Comparison of ENCODE assay signal across 16 cellular contexts in the genomic region with DNA sequence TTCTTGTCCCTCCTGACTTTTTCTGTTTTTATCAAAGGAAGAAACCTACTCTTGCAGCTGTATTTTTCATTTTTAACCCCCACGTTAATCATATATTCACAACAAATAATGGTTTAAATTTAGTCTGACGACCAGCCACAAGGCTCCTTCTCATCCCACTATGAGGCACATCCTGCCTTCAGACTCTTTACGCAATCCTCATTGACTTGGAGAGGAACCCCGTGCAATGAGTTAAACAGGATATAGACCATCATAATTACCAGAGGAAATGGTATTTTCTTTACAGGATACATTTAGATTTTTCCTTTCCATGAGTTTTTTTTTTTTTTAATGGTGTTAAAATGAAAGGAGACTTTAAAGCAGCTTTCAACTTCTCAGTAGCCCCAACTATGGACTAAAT.
DNase-seq lines count a peak whose midpoint lies in the region; ATAC-seq, FAIRE-seq and TF ChIP-seq lines count a peak whose summit lies in the region.
"Had no signal": no experiment of that assay in that cellular context is flagged by ENCODE, and none has a peak within 500 bp of the region (broad histone marks: within the 10 kb centered on the region; RNA-seq: fewer than 3 reads in every experiment).

No MANE protein-coding gene starts in this region.

- H3K4me3 ChIP-seq in A673 (ENCODE audit: low read depth, low read length, poor library complexity, severe bottlenecking) (no peak overlapping the region), brain microvascular endothelial cell (ENCODE audit: low read depth, low read length) (no peak overlapping the region), HepG2 (replicated peaks in 1 of 3; ENCODE audit: insufficient read depth in 1 of 3, low read depth in 2 of 3, low read length in 3 of 3) (no peak overlapping the region), transverse colon (no peak overlapping the region)
- H3K4me3 ChIP-seq: BLaER1, gastroesophageal sphincter had no signal

- H3K4me2 ChIP-seq in HepG2 (ENCODE audit: low read depth, low read length) = no peak overlapping the region
- H3K4me2 ChIP-seq: BLaER1 had no signal

- TF ChIP-seq EP300 in HepG2 (IDR thresholded peaks at IDR 0.05; ENCODE audit: low read depth in 2 of 2, low read length in 2 of 2) = no peak
- TF ChIP-seq EP300 in HepG2 (CRISPR knock-in tag; IDR thresholded peaks at IDR 0.05; ENCODE audit: borderline replicate concordance) = no peak
- no peak for TF ChIP-seq EP300 in transverse colon (IDR thresholded peaks at IDR 0.05; ENCODE audit: low read depth)

- TF ChIP-seq CTCF in A673 (conservative IDR thresholded peaks at IDR 0.05; ENCODE audit: low read depth, low read length) (no peak), brain microvascular endothelial cell (IDR thresholded peaks at IDR 0.05; ENCODE audit: low read depth, low read length, missing control alignments) (no peak), HepG2 (CRISPR knock-in tag; IDR thresholded peaks at IDR 0.05) (no peak), transverse colon (IDR thresholded peaks at IDR 0.05) (no peak)

- ATAC-seq in HepG2 (no peak), HG02759 (IDR thresholded peaks at IDR 0.05; ENCODE audit: unreplicated experiment) (no peak)
- ATAC-seq: gastroesophageal sphincter had no signal

- H3K36me3 ChIP-seq in A673 (ENCODE audit: insufficient read depth, low read length, poor library complexity, severe bottlenecking) (no peaks in the 10 kb centered on the region), brain microvascular endothelial cell (replicated peaks) (no peaks in the 10 kb centered on the region), HepG2 (replicated peaks in 1 of 2; ENCODE audit: control insufficient read depth in 1 of 2, insufficient read depth in 2 of 2, low read length in 2 of 2) (peaks cover 6 to 21% of the 10 kb centered on the region in 2 experiments; a peak in 4 of 5 replicates), transverse colon (no peaks in the 10 kb centered on the region)
- H3K36me3 ChIP-seq: BLaER1, gastroesophageal sphincter had no signal

- intact Hi-C loops in A673 (cut with micrococcal nuclease; ENCODE audit: unreplicated experiment) = no loop called here
- intact Hi-C loops in HepG2 (cut with micrococcal nuclease; ENCODE audit: unreplicated experiment) = no loop called here
- intact Hi-C loops in transverse colon (cut with DNase I; ENCODE audit: low total_unique reads) = no loop called here

- no peak for TF ChIP-seq POLR2A in HepG2 (IDR thresholded peaks at IDR 0.05; ENCODE audit: insufficient read depth in 1 of 2, low read depth in 2 of 2, low read length in 2 of 2)
- TF ChIP-seq POLR2A in transverse colon (IDR thresholded peaks at IDR 0.05) = no peak

- H3K9me3 ChIP-seq in A673 (ENCODE audit: low read depth, low read length, poor library complexity, severe bottlenecking) = no peaks in the 10 kb centered on the region
- H3K9me3 ChIP-seq in HepG2 (ENCODE audit: low read length) = no peaks in the 10 kb centered on the region
- H3K9me3 ChIP-seq in transverse colon = no peaks in the 10 kb centered on the region
- H3K9me3 ChIP-seq: BLaER1, gastroesophageal sphincter had no signal

- no peak overlapping the region for H3K9ac ChIP-seq in HepG2 (ENCODE audit: insufficient read depth, low read depth, low read length)
- H3K9ac ChIP-seq: BLaER1 had no signal

- 87% methylated on average over 4 of the region's 4 CpGs for WGBS in HepG2 (ENCODE audit: low lambda C conversion rate)
- 47 to 64% methylated on average over 4 of the region's 4 CpGs for whole genome bisulfite sequencing in transverse colon (ENCODE audit: low coverage in 1 of 2), 2 donors

- no peak for FAIRE-seq in HepG2 (lab: Jason Lieb, UNC)
- FAIRE-seq: H1, small intestine had no signal

- POLR2A ChIA-PET in A673 (lab: Charles Lee; ENCODE audit: low non-redundant PET) = no interaction called here
- POLR2A ChIA-PET in HepG2 (lab: Yijun Ruan, JAX) = no interaction called here

- DNase-seq in A673 (ENCODE audit: low spot score) (peak; percentile 96), KBM-7 (peak; percentile 14), brain microvascular endothelial cell (peak; percentile 63), HepG2 (ENCODE audit: low spot score) (no peak), SKM-1 treated with dmso at 0.1 percent for 144 hours (lab: John Stamatoyannopoulos, UW; ENCODE audit: unreplicated experiment) (no peak), HT-29 (ENCODE audit: low spot score) (no peak), transverse colon (no peak)
- DNase-seq: activated CD8-positive, alpha-beta memory T cell treated with anti-CD3 and anti-CD28 coated beads, Interleukin-2, amount 50 U/mL, for 4 hours; Karpas-422; mesendoderm; NCI-H748 treated with DMSO at 0.1 percent for 48 hours; small intestine had no signal

- H3K27ac ChIP-seq in A673 (ENCODE audit: low read depth, low read length, poor library complexity, severe bottlenecking) (peak overlapping the region; percentile 90), brain microvascular endothelial cell (peak overlapping the region; percentile 61), HepG2 (ENCODE audit: extremely low read length, insufficient read depth, low read length) (no peak overlapping the region), transverse colon (peak overlapping the region in 1 of 4 donors; percentile 27)
- H3K27ac ChIP-seq: BLaER1 had no signal

- BruUV-seq in A673 (replicated peaks; lab: Mats Ljungman, UMichigan) = no TSS peak
- BruUV-seq in HepG2 (replicated peaks; lab: Mats Ljungman, UMichigan) = no TSS peak

- TF ChIP-seq RAD21 in HepG2 (CRISPR knock-in tag; IDR thresholded peaks at IDR 0.05) = no peak

- peaks cover 97% of the 10 kb centered on the region for H3K4me1 ChIP-seq in A673 (ENCODE audit: insufficient read depth, low read length, poor library complexity, severe bottlenecking)
- H3K4me1 ChIP-seq in HepG2 (ENCODE audit: insufficient read depth, low read length) = no peaks in the 10 kb centered on the region
- peaks cover 0 to 24% (median 0%) of the 10 kb centered on the region in 4 donors for H3K4me1 ChIP-seq in transverse colon
- H3K4me1 ChIP-seq: BLaER1 had no signal

- H2AFZ ChIP-seq in HepG2 (ENCODE audit: low read length) = no peak overlapping the region

- CTCF ChIA-PET in A673 (lab: Charles Lee) (interaction anchor here (0.6 to 0.7 kb wide), 2 partner anchors 13 to 94 kb away, joined by 5 to 9 read pairs; no protein-coding TSS in a partner anchor), HepG2 (lab: Yijun Ruan, JAX; ENCODE audit: low intra/inter-chr PET ratio, low total read pairs) (no interaction called here)

- H3K27me3 ChIP-seq in A673 (replicated peaks; ENCODE audit: insufficient read depth, low read depth, low read length, poor library complexity) (no peaks in the 10 kb centered on the region), brain microvascular endothelial cell (replicated peaks) (no peaks in the 10 kb centered on the region), HepG2 (ENCODE audit: control insufficient read depth in 1 of 2, insufficient read depth in 2 of 2, low read length in 2 of 2) (no peaks in the 10 kb centered on the region), transverse colon (peaks cover 5% of the 10 kb centered on the region)
- H3K27me3 ChIP-seq: BLaER1, gastroesophageal sphincter had no signal

- in situ Hi-C loops in KBM-7 (cut with MboI; ENCODE audit: low pct_unique_long_range_greater_than_20kb, low sequenced_read_pairs) = no loop called here
- in situ Hi-C loops in brain microvascular endothelial cell (cut with HindIII; ENCODE audit: low pct_ligation_motif_present, low sequenced_read_pairs) = no loop called here
- in situ Hi-C loops in HepG2 (cut with HindIII; ENCODE audit: extremely low pct_ligation_motif_present, low pct_unique_long_range_greater_than_20kb) = no loop called here
- in situ Hi-C loops in transverse colon (cut with MboI; ENCODE audit: low pct_ligation_motif_present in 1 of 4, low pct_unique_long_range_greater_than_20kb in 1 of 4, low sequenced_read_pairs in 3 of 4) = no loop called here

- peaks cover 16% of the 10 kb centered on the region; the same call in 1 of the 2 replicates for H4K20me1 ChIP-seq in HepG2 (ENCODE audit: insufficient read depth, low read length)
- H4K20me1 ChIP-seq: BLaER1 had no signal

- peaks cover 90% of the 10 kb centered on the region for H3K79me2 ChIP-seq in HepG2 (ENCODE audit: insufficient read depth, low read length)

TF ChIP-seq in HepG2, 621 proteins besides CTCF, POLR2A, EP300 and RAD21:
- TF ChIP-seq CEBPG (CRISPR knock-in tag; IDR thresholded peaks at IDR 0.05) (0 out of 2 replicates have a peak, but pooled peaks have one; percentile 9), ZNF124 (CRISPR knock-in tag; IDR thresholded peaks at IDR 0.05) (no peak)

Comparison
In these comparisons a context has a peak if more than half of its experiments do, and no peak if none do; other contexts are left out.
1. DNase-seq: peak in A673 (single experiment), KBM-7 (single experiment) and brain microvascular endothelial cell (single experiment); none in HepG2 (single experiment), SKM-1 treated with dmso at 0.1 percent for 144 hours (single experiment), HT-29 (single experiment) and transverse colon (single experiment).